In genomic region chr1:31745071-31745897, GRCh38 we compare ENCODE assay signal across 8 cellular contexts. TPM values are rescaled to one million over a fixed set of nuclear protein-coding genes. Genes with fewer than 3 reads are reported as not detected.
DNase-seq lines count a peak whose midpoint lies in the region; ATAC-seq and TF ChIP-seq lines count a peak whose summit lies in the region.

No MANE protein-coding gene starts in this region.

- H3K4me1 ChIP-seq in SK-N-SH (ENCODE audit: control insufficient read depth in 1 of 2, insufficient read depth in 2 of 2, low read depth in 1 of 2, low read length in 1 of 2): peaks cover 0 to 45% of the 10 kb centered on the region in 2 experiments; a peak in 1 of 4 replicates
- peaks cover 0 to 46% of the 10 kb centered on the region in 2 donors for H3K4me1 ChIP-seq in right atrium auricular region
- H3K4me1 ChIP-seq in gastrocnemius medialis: peaks cover 0 to 1% of the 10 kb centered on the region in 2 donors

- intact Hi-C loops in gastrocnemius medialis (cut with DNase I; ENCODE audit: low total_unique reads): loop anchor here (1.0 kb wide), 1 partner anchor 81 kb away; no protein-coding TSS in a partner anchor

- H2AFZ ChIP-seq in SK-N-SH (ENCODE audit: low read depth): no peak overlapping the region

- WGBS in SK-N-SH (ENCODE audit: low lambda C conversion rate): 35% methylated on average over 3 of the region's 4 CpGs

- TF ChIP-seq RAD21 in SK-N-SH (IDR thresholded peaks at IDR 0.05; ENCODE audit: low read length): peak; percentile 78

- H3K36me3 ChIP-seq in SK-N-SH (replicated peaks in 1 of 2; ENCODE audit: control insufficient read depth in 1 of 2, insufficient read depth in 2 of 2, low read length in 1 of 2) (no peaks in the 10 kb centered on the region), right atrium auricular region (no peaks in the 10 kb centered on the region), gastrocnemius medialis (no peaks in the 10 kb centered on the region)

- peaks cover 13% of the 10 kb centered on the region for H4K20me1 ChIP-seq in SK-N-SH (ENCODE audit: insufficient read depth)

- H3K9me3 ChIP-seq in SK-N-SH: no peaks in the 10 kb centered on the region
- no peaks in the 10 kb centered on the region for H3K9me3 ChIP-seq in right atrium auricular region
- H3K9me3 ChIP-seq in gastrocnemius medialis: no peaks in the 10 kb centered on the region

- no peak overlapping the region for H3K9ac ChIP-seq in SK-N-SH

- TF ChIP-seq CTCF in SK-N-SH (IDR thresholded peaks at IDR 0.05): peak; percentile 80
- TF ChIP-seq CTCF in right atrium auricular region (IDR thresholded peaks at IDR 0.05): peak; percentile 76 to 83
- TF ChIP-seq CTCF in gastrocnemius medialis (IDR thresholded peaks at IDR 0.05 in 4 of 5, conservative IDR thresholded peaks at IDR 0.05 in 1 of 5): peak in 4 of 5 experiments; percentile 53 to 72 (median 62)

- DNase-seq in DMS53 (lab: John Stamatoyannopoulos, UW): peak; percentile 82
- peak; percentile 95 for DNase-seq in HuH-7.5 (ENCODE audit: low spot score)
- DNase-seq in SK-N-SH: peak; percentile 89
- peak; percentile 66 for DNase-seq in right atrium auricular region (ENCODE audit: low spot score)
- peak in 1 of 2 donors; percentile 29 for DNase-seq in gastrocnemius medialis

- POLR2A ChIA-PET in SK-N-SH (lab: Yijun Ruan, JAX): interaction anchor here (1.0 to 1.3 kb wide), 4 partner anchors 11 to 39 kb away, joined by 3 to 5 read pairs (median 4); no protein-coding TSS in a partner anchor

- H3K4me2 ChIP-seq in SK-N-SH: no peak overlapping the region

- H3K4me3 ChIP-seq in SK-N-SH (ENCODE audit: low read depth in 2 of 2, low read length in 1 of 2) (no peak overlapping the region; a peak in 1 of 4 replicates), right atrium auricular region (no peak overlapping the region), gastrocnemius medialis (no peak overlapping the region)

- no peak for TF ChIP-seq POLR2A in gastrocnemius medialis (IDR thresholded peaks at IDR 0.05)

- CTCF ChIA-PET in SK-N-SH (lab: Yijun Ruan, JAX): interaction anchor here (0.6 to 6.0 kb wide), 35 partner anchors 9 to 615 kb away, joined by 3 to 111 read pairs (median 6); partner anchors contain the start of gene ADGRB2

- peak; percentile 30 to 46 for ATAC-seq in gastrocnemius medialis
- ATAC-seq in HG02763 (IDR thresholded peaks at IDR 0.05; ENCODE audit: unreplicated experiment): no peak
- no peak for ATAC-seq in GM19455 (IDR thresholded peaks at IDR 0.05; ENCODE audit: unreplicated experiment)

- H3K27me3 ChIP-seq in SK-N-SH (ENCODE audit: insufficient read depth): no peaks in the 10 kb centered on the region
- H3K27me3 ChIP-seq in right atrium auricular region: no peaks in the 10 kb centered on the region
- H3K27me3 ChIP-seq in gastrocnemius medialis: no peaks in the 10 kb centered on the region

- H3K79me2 ChIP-seq in SK-N-SH (ENCODE audit: insufficient read depth): no peaks in the 10 kb centered on the region

- H3K27ac ChIP-seq in SK-N-SH (ENCODE audit: low read depth in 2 of 2, low read length in 1 of 2) (peak overlapping the region in 1 of 2 experiments; percentile 18; a peak in 1 of 4 replicates), angular gyrus (ENCODE audit: low read depth, low read length) (peak overlapping the region; percentile 37), right atrium auricular region (no peak overlapping the region), gastrocnemius medialis (no peak overlapping the region)

- in situ Hi-C loops in gastrocnemius medialis (cut with MboI; ENCODE audit: low sequenced_read_pairs in 4 of 4): no loop called here

- no peak for TF ChIP-seq EP300 in SK-N-SH (IDR thresholded peaks at IDR 0.05; ENCODE audit: borderline replicate concordance in 1 of 2, low read depth in 1 of 2, low read length in 1 of 2)

- H3F3A ChIP-seq in SK-N-SH (replicated peaks; ENCODE audit: insufficient read depth): no peaks in the 10 kb centered on the region

- no peaks in the 10 kb centered on the region for H3K9me2 ChIP-seq in SK-N-SH

TF ChIP-seq in SK-N-SH, 30 proteins besides CTCF, POLR2A, EP300 and RAD21 (continues in another document):
- TF ChIP-seq RFX5 (IDR thresholded peaks at IDR 0.05; ENCODE audit: low read length) (no peak), FOXJ3 (CRISPR knock-in tag; IDR thresholded peaks at IDR 0.05) (no peak), MAX (IDR thresholded peaks at IDR 0.05; ENCODE audit: low read depth) (no peak), MEF2A (IDR thresholded peaks at IDR 0.05; ENCODE audit: borderline replicate concordance, low read depth) (no peak), IRF3 (IDR thresholded peaks at IDR 0.05; ENCODE audit: low read depth, low read length) (no peak), REST (IDR thresholded peaks at IDR 0.05; ENCODE audit: low read depth, low read length) (peak; percentile 18; the same call in 1 of the 2 replicates), TCF12 (IDR thresholded peaks at IDR 0.05) (no peak), NRF1 (IDR thresholded peaks at IDR 0.05; ENCODE audit: low read depth, low read length) (no peak), FOXM1 (IDR thresholded peaks at IDR 0.05; ENCODE audit: low read depth) (no peak), PBX3 (IDR thresholded peaks at IDR 0.05) (no peak), FOSL2 (IDR thresholded peaks at IDR 0.05; ENCODE audit: borderline replicate concordance, low read depth) (no peak), EZH2phosphoT487 (IDR thresholded peaks at IDR 0.05; ENCODE audit: borderline replicate concordance, low read depth) (no peak), CHD2 (IDR thresholded peaks at IDR 0.05; ENCODE audit: low read length, partially characterized antibody) (peak; percentile 25), TAF1 (IDR thresholded peaks at IDR 0.05; ENCODE audit: borderline replicate concordance, low read depth, low read length) (no peak), MXI1 (IDR thresholded peaks at IDR 0.05; ENCODE audit: low read depth, low read length) (no peak), JUND (IDR thresholded peaks at IDR 0.05) (no peak), NFIC (IDR thresholded peaks at IDR 0.05; ENCODE audit: borderline replicate concordance) (no peak), ELF1 (IDR thresholded peaks at IDR 0.05) (no peak), SMC3 (IDR thresholded peaks at IDR 0.05; ENCODE audit: low read depth, low read length) (peak; percentile 92), GATA2 (CRISPR knock-in tag; IDR thresholded peaks at IDR 0.05) (no peak)

RNA-seq across cellular contexts. Expression of gene ADGRB2, which starts 18.9 kb away (rescaled TPM):
- 10.6 and 13.0 TPM in 2 replicates for polyA plus RNA-seq in SK-N-SH (2012; rRNA removed)
- 4.3 and 8.4 TPM in 2 replicates for polyA plus RNA-seq in SK-N-SH (2012; cell fraction: cytosol; rRNA removed)
- 41.8 and 66.9 TPM in 2 replicates for polyA plus RNA-seq in SK-N-SH (2012; cell fraction: nucleus; rRNA removed)
- total RNA-seq in right atrium auricular region (10 to 100 TPM; 14.4 to 19.1 TPM), gastrocnemius medialis (1 to 10 TPM in 3 of 4 donors, not detected in 1; 1.1 to 2.2 (median 1.7) TPM)

RNA-seq across cellular contexts. Expression of gene COL16A1, which starts 41.5 kb away (rescaled TPM):
- polyA plus RNA-seq in SK-N-SH (2012; rRNA removed): 9.0 and 10.4 TPM in 2 replicates
- polyA plus RNA-seq in SK-N-SH (2012; cell fraction: cytosol; rRNA removed): 3.0 and 3.8 TPM in 2 replicates
- 38.2 and 47.3 TPM in 2 replicates for polyA plus RNA-seq in SK-N-SH (2012; cell fraction: nucleus; rRNA removed)
- total RNA-seq in right atrium auricular region (10 to 100 TPM; 31.2 to 34.4 TPM), gastrocnemius medialis (10 to 100 TPM in 1 of 4 donors, 1 to 10 TPM in 3; 4.3 to 11.4 (median 5.3) TPM)

Comparison
In these comparisons a context has a peak if more than half of its experiments do, and no peak if none do; other contexts are left out.
1. ATAC-seq: peak in gastrocnemius medialis (2 of 2); none in HG02763 (single experiment) and GM19455 (single experiment).
2. RNA of gene ADGRB2, which starts 18.9 kb away (total RNA-seq): 14.4 to 19.1 TPM in right atrium auricular region; 1.1 to 2.2 TPM in gastrocnemius medialis; every median in the first group is over 4 times any median in the second.
3. Peak in every context shown above with its lines, with median percentiles within 50 percentile points of each other: CTCF ChIP-seq.